Comparison of ENCODE assay signal across 8 cellular contexts in genomic region chr11:107457205-107457557, GRCh38. TPM values are rescaled to one million over a fixed set of nuclear protein-coding genes. Genes with fewer than 3 reads are reported as not detected.
DNase-seq lines count a peak whose midpoint lies in the region; ATAC-seq and TF ChIP-seq lines count a peak whose summit lies in the region.

No MANE protein-coding gene starts in this region.

- H3K27ac ChIP-seq in CD8-positive, alpha-beta memory T cell (ENCODE audit: low read depth, low read length) = peak overlapping the region; percentile 72
- peak overlapping the region; percentile 9 to 52 for H3K27ac ChIP-seq in ovary

- no peaks in the 10 kb centered on the region for H3K9me3 ChIP-seq in CD8-positive, alpha-beta memory T cell (ENCODE audit: low read length)
- no peaks in the 10 kb centered on the region for H3K9me3 ChIP-seq in ovary

- no peak for TF ChIP-seq CTCF in activated B cell treated with CpG ODN at 0.5 μM for 24 hours (IDR thresholded peaks at IDR 0.05)
- no peak for TF ChIP-seq CTCF in fibroblast of pulmonary artery (IDR thresholded peaks at IDR 0.05; ENCODE audit: low read length, missing control alignments)
- no peak for TF ChIP-seq CTCF in ovary (IDR thresholded peaks at IDR 0.05)

- peak overlapping the region; percentile 82 to 98 (median 90) for H3K27ac Mint-ChIP-seq in CD8-positive, alpha-beta memory T cell
- H3K27ac Mint-ChIP-seq in activated B cell treated with CpG ODN at 0.5 μM for 24 hours = peak overlapping the region; percentile 93

- 0 to 1% (median 1%) methylated on average over 6 of the region's 6 CpGs for WGBS in ovary, 3 donors

- no peaks in the 10 kb centered on the region for H3K27me3 ChIP-seq in CD8-positive, alpha-beta memory T cell (ENCODE audit: insufficient read depth, low read length, poor library complexity, severe bottlenecking)
- H3K27me3 ChIP-seq in ovary = no peaks in the 10 kb centered on the region

- no peak for TF ChIP-seq POLR2A in ovary (IDR thresholded peaks at IDR 0.05)

- H3K27me3 Mint-ChIP-seq in CD8-positive, alpha-beta memory T cell = peaks cover 0 to 2% of the 10 kb centered on the region in 2 donors
- no peaks in the 10 kb centered on the region for H3K27me3 Mint-ChIP-seq in activated B cell treated with CpG ODN at 0.5 μM for 24 hours

- POLR2A ChIA-PET in CD8-positive, alpha-beta memory T cell (lab: Charles Lee) = interaction anchor here (0.7 kb wide), 1 partner anchor 106 kb away, joined by 4 read pairs; no protein-coding TSS in a partner anchor
- POLR2A ChIA-PET in activated B cell treated with CpG ODN at 0.5 μM for 24 hours (lab: Charles Lee) = interaction anchor here (0.6 to 1.6 kb wide), 8 partner anchors 10 to 1208 kb away, joined by 3 to 8 read pairs (median 4); partner anchors contain the start of genes DDX10 and RAB39A

- TF ChIP-seq EP300 in ovary (IDR thresholded peaks at IDR 0.05) = no peak

- H3K9me3 Mint-ChIP-seq in CD8-positive, alpha-beta memory T cell = no peaks in the 10 kb centered on the region
- no peaks in the 10 kb centered on the region for H3K9me3 Mint-ChIP-seq in activated B cell treated with CpG ODN at 0.5 μM for 24 hours

- ATAC-seq in GM19397 (IDR thresholded peaks at IDR 0.05; ENCODE audit: unreplicated experiment) = peak; percentile 36
- ATAC-seq in HG03439 (IDR thresholded peaks at IDR 0.05; ENCODE audit: unreplicated experiment) = peak; percentile 32
- ATAC-seq in activated B cell treated with CpG ODN at 0.5 μM for 24 hours (ENCODE audit: low read depth) = peak; percentile 13

- H3K4me3 Mint-ChIP-seq in CD8-positive, alpha-beta memory T cell = peak overlapping the region; percentile 90 to 97 (median 92)
- peak overlapping the region; percentile 90 for H3K4me3 Mint-ChIP-seq in activated B cell treated with CpG ODN at 0.5 μM for 24 hours

- CTCF ChIA-PET in CD8-positive, alpha-beta memory T cell (lab: Charles Lee) = interaction anchor here (1.3 to 1.7 kb wide), 3 partner anchors 61 to 552 kb away, joined by 3 to 4 read pairs (median 4); partner anchors contain the start of gene CUL5
- CTCF ChIA-PET in activated B cell treated with CpG ODN at 0.5 μM for 24 hours (lab: Charles Lee) = interaction anchor here (0.7 to 0.9 kb wide), 2 partner anchors 10 to 552 kb away, joined by 3 to 4 read pairs; partner anchors contain the start of gene CUL5

- peaks cover 31 to 44% (median 40%) of the 10 kb centered on the region in 3 donors for H3K4me1 Mint-ChIP-seq in CD8-positive, alpha-beta memory T cell
- peaks cover 25% of the 10 kb centered on the region for H3K4me1 Mint-ChIP-seq in activated B cell treated with CpG ODN at 0.5 μM for 24 hours

- intact Hi-C loops in activated B cell treated with CpG ODN at 0.5 μM for 24 hours (cut with micrococcal nuclease) (loop anchor here (1.0 to 10.0 kb wide), 9 partner anchors 108 to 1435 kb away; partner anchors contain the start of genes AASDHPPT, ALKBH8, ATM and C11orf65), ovary (cut with DNase I) (no loop called here)

- peaks cover 0 to 42% (median 8%) of the 10 kb centered on the region in 3 donors for H3K36me3 Mint-ChIP-seq in CD8-positive, alpha-beta memory T cell
- H3K36me3 Mint-ChIP-seq in activated B cell treated with CpG ODN at 0.5 μM for 24 hours (ENCODE audit: low read depth) = peaks cover 40% of the 10 kb centered on the region

- peak overlapping the region; percentile 74 for H3K4me3 ChIP-seq in CD8-positive, alpha-beta memory T cell (ENCODE audit: low read length)
- peak overlapping the region; percentile 96 for H3K4me3 ChIP-seq in fibroblast of pulmonary artery (replicated peaks; ENCODE audit: low read depth, low read length)
- peak overlapping the region; percentile 62 for H3K4me3 ChIP-seq in ovary

- DNase-seq in CD8-positive, alpha-beta memory T cell = no peak
- DNase-seq in activated B cell treated with CpG ODN at 0.5 μM for 24 hours (no peak), fibroblast of pulmonary artery (ENCODE audit: low read depth) (peak; percentile 9), ovary (no peak), DMS79 treated with DMSO at 0.1 percent for 48 hours (lab: John Stamatoyannopoulos, UW) (no peak), dedifferentiated amniotic fluid mesenchymal stem cell (ENCODE audit: extremely low spot score) (no peak)

- peaks cover 11% of the 10 kb centered on the region for H3K4me1 ChIP-seq in CD8-positive, alpha-beta memory T cell (ENCODE audit: insufficient read depth, low read length)
- no peaks in the 10 kb centered on the region for H3K4me1 ChIP-seq in ovary (ENCODE audit: insufficient read depth)

- H3K36me3 ChIP-seq in CD8-positive, alpha-beta memory T cell (ENCODE audit: insufficient read depth, low read length) = peaks cover 5% of the 10 kb centered on the region
- no peaks in the 10 kb centered on the region for H3K36me3 ChIP-seq in ovary

RNA-seq across cellular contexts. Expression of gene CWF19L2, which starts 0.4 kb away (rescaled TPM):
- 10 to 100 TPM; 15.7 to 16.5 TPM for total RNA-seq in CD8-positive, alpha-beta memory T cell
- 8.0 TPM for polyA plus RNA-seq in CD8-positive, alpha-beta memory T cell
- total RNA-seq in activated B cell treated with CpG ODN at 0.5 μM for 24 hours (24.5 and 26.1 TPM in 2 replicates), ovary (10 to 100 TPM; 17.7 to 26.4 (median 22.2) TPM)
- polyA plus RNA-seq in ovary = 10 to 100 TPM; 13.4 to 15.1 TPM
